In genomic region chr17:6796887-6797490, GRCh38 we compare ENCODE assay signal across 17 cellular contexts. TPM values are rescaled to one million over a fixed set of nuclear protein-coding genes. Genes with fewer than 3 reads are reported as not detected.
A peak's percentile ranks its signal among the peaks of the same experiment; 100 is the strongest.
DNase-seq lines count a peak whose midpoint lies in the region; ATAC-seq, FAIRE-seq and TF ChIP-seq lines count a peak whose summit lies in the region.
"Had no signal": no experiment of that assay in that cellular context is flagged by ENCODE, and none has a peak within 500 bp of the region (broad histone marks: within the 10 kb centered on the region; RNA-seq: fewer than 3 reads in every experiment).

No MANE protein-coding gene starts in this region.

- no peak overlapping the region for H3K4me2 ChIP-seq in K562 (ENCODE audit: insufficient read depth, low read length)
- H3K4me2 ChIP-seq: neural progenitor cell had no signal

- H3K36me3 Mint-ChIP-seq in T-cell, result no peaks in the 10 kb centered on the region
- H3K36me3 Mint-ChIP-seq: neural progenitor cell had no signal

- H3K27ac ChIP-seq in K562 (ENCODE audit: extremely low read depth, low read depth, low read length), result no peak overlapping the region
- H3K27ac ChIP-seq: neural progenitor cell, uterus had no signal

- H3K4me3 Mint-ChIP-seq in T-cell, result no peak overlapping the region
- H3K4me3 Mint-ChIP-seq: activated T-cell treated with anti-CD3 and anti-CD28 coated beads, Interleukin-2, amount 50 U/mL, for 24 hours; neural progenitor cell had no signal

- intact Hi-C loops in K562 (cut with micrococcal nuclease), result no loop called here

- H3K27me3 ChIP-seq in MG63 (no peaks in the 10 kb centered on the region), K562 (ENCODE audit: control insufficient read depth in 2 of 2, insufficient read depth in 2 of 2, low read length in 2 of 2) (peaks cover 2 to 28% of the 10 kb centered on the region in 2 experiments; a peak in 4 of 5 replicates)
- H3K27me3 ChIP-seq: uterus had no signal

- POLR2A ChIA-PET in K562 (lab: Yijun Ruan, JAX) (interaction anchor here (0.6 to 1.5 kb wide), 2 partner anchors 12 to 343 kb away, joined by 4 to 5 read pairs; no protein-coding TSS in a partner anchor), T-cell (lab: Charles Lee) (no interaction called here)

- H3K4me1 ChIP-seq in K562 (replicated peaks in 1 of 2; ENCODE audit: control insufficient read depth in 2 of 2, insufficient read depth in 2 of 2, low read length in 2 of 2), result peaks cover 0 to 7% of the 10 kb centered on the region in 2 experiments; a peak in 3 of 5 replicates
- H3K4me1 ChIP-seq: uterus had no signal

- no peak for TF ChIP-seq POLR2A in K562 (conservative IDR thresholded peaks at IDR 0.05)

- peaks cover 10 to 31% of the 10 kb centered on the region in 2 donors for H3K27me3 Mint-ChIP-seq in T-cell

- no peaks in the 10 kb centered on the region for H3K9me1 ChIP-seq in K562 (ENCODE audit: control insufficient read depth, insufficient read depth, low read length)

- H3K9ac ChIP-seq in K562 (ENCODE audit: insufficient read depth in 1 of 2, low read depth in 2 of 2, low read length in 2 of 2), result no peak overlapping the region
- H3K9ac ChIP-seq: neural progenitor cell had no signal

- no peaks in the 10 kb centered on the region for H4K20me1 ChIP-seq in K562 (replicated peaks; ENCODE audit: control insufficient read depth, insufficient read depth, low read length)

- H3K9me3 ChIP-seq in MG63, result no peaks in the 10 kb centered on the region
- no peaks in the 10 kb centered on the region for H3K9me3 ChIP-seq in K562 (replicated peaks; ENCODE audit: control insufficient read depth, insufficient read depth, low read depth, low read length)
- H3K9me3 ChIP-seq: uterus had no signal

- in situ Hi-C loops in K562 (cut with MboI), result no loop called here

- no peaks in the 10 kb centered on the region for H3K4me1 Mint-ChIP-seq in T-cell
- H3K4me1 Mint-ChIP-seq: neural progenitor cell had no signal

- 0% methylated on average over 2 of the region's 2 CpGs for WGBS in K562 (ENCODE audit: insufficient coverage, low coverage, missing lambda C conversion rate)

- DNase-seq in Daoy (ENCODE audit: low read depth) (peak; percentile 77), MG63 (peak; percentile 30), K562 (ENCODE audit: extremely low read depth in 1 of 4, low spot score in 3 of 4) (no peak), left lobe of liver (ENCODE audit: low spot score) (no peak), NCI-H526 treated with DMSO at 0.1 percent for 48 hours (lab: John Stamatoyannopoulos, UW) (no peak), T-cell (no peak), cortex of kidney (lab: John Stamatoyannopoulos, UW) (no peak)
- DNase-seq in stimulated activated CD8-positive, alpha-beta memory T cell treated with anti-CD3 and anti-CD28 coated beads, Interleukin-4, amount 100 ng/mL, for 48 hours, result no peak
- DNase-seq: activated naive CD4-positive, alpha-beta T cell treated with anti-CD3 and anti-CD28 coated beads, Interleukin-2, amount 50 U/mL, for 16 hours; activated T-cell treated with anti-CD3 and anti-CD28 coated beads, Interleukin-2, amount 50 U/mL, for 24 hours; NCI-H1105 treated with DMSO at 0.1 percent for 48 hours; NCI-H2171; NCI-H774; uterus had no signal

- CTCF ChIA-PET in K562 (lab: Yijun Ruan, JAX; ENCODE audit: low intra/inter-chr PET ratio), result no interaction called here
- CTCF ChIA-PET in T-cell (lab: Charles Lee), result no interaction called here

- no peak overlapping the region for H2AFZ ChIP-seq in K562 (ENCODE audit: low read depth, low read length)
- H2AFZ ChIP-seq: neural progenitor cell had no signal

- BruUV-seq in K562 (replicated peaks; lab: Mats Ljungman, UMichigan), result no TSS peak

- no peak for TF ChIP-seq EP300 in K562 (IDR thresholded peaks at IDR 0.05; ENCODE audit: low read length)

- ATAC-seq in K562, result no peak
- peak; percentile 9 for ATAC-seq in left lobe of liver
- ATAC-seq in T-cell (replicated peaks in 1 of 4), result no peak

- H3K27ac Mint-ChIP-seq in T-cell, result no peak overlapping the region
- H3K27ac Mint-ChIP-seq: activated T-cell treated with anti-CD3 and anti-CD28 coated beads, Interleukin-2, amount 50 U/mL, for 24 hours; neural progenitor cell had no signal

- TF ChIP-seq CTCF in K562 (IDR thresholded peaks at IDR 0.05 in 2 of 3, conservative IDR thresholded peaks at IDR 0.05 in 1 of 3; ENCODE audit: insufficient read depth in 2 of 3, low read depth in 1 of 3, low read length in 3 of 3), result no peak

- no peak for TF ChIP-seq RAD21 in K562 (CRISPR knock-in tag; conservative IDR thresholded peaks at IDR 0.05 in 1 of 2, IDR thresholded peaks at IDR 0.05 in 1 of 2)

- no peaks in the 10 kb centered on the region for H3K9me3 Mint-ChIP-seq in T-cell
- H3K9me3 Mint-ChIP-seq: activated T-cell treated with anti-CD3 and anti-CD28 coated beads, Interleukin-2, amount 50 U/mL, for 24 hours; neural progenitor cell had no signal

- FAIRE-seq in K562 (lab: Jason Lieb, UNC), result no peak

- H3K36me3 ChIP-seq in MG63, result no peaks in the 10 kb centered on the region
- no peaks in the 10 kb centered on the region for H3K36me3 ChIP-seq in K562 (ENCODE audit: control insufficient read depth, insufficient read depth, low read length)
- H3K36me3 ChIP-seq: neural progenitor cell, uterus had no signal

- no peak overlapping the region for H3K4me3 ChIP-seq in MG63
- no peak overlapping the region for H3K4me3 ChIP-seq in K562
- H3K4me3 ChIP-seq: neural progenitor cell, uterus had no signal

- H3K79me2 ChIP-seq in K562 (ENCODE audit: control insufficient read depth, insufficient read depth, low read length), result no peaks in the 10 kb centered on the region

RNA-seq across cellular contexts. Expression of gene FBXO39, which starts 21.0 kb away (rescaled TPM):
- total RNA-seq in Daoy (2014; rRNA removed; shearing (Covaris generic)), result 0.12 and 3.0 TPM in 2 replicates
- not detected in 2 replicates for total RNA-seq in MG63 (2014; rRNA removed; shearing (Covaris generic); ENCODE audit: low replicate concordance)
- not detected in 2 replicates for total RNA-seq in K562 (2011; cell fraction: chromatin; rRNA removed; ENCODE audit: low replicate concordance)
- not detected in 2 replicates for total RNA-seq in K562 (2011; cell fraction: nucleolus; rRNA removed)
- total RNA-seq in K562 (2011; cell fraction: nucleoplasm; rRNA removed), result not detected in 2 replicates
- total RNA-seq in K562 (2014; rRNA removed), result not detected in 2 replicates
- not detected in 2 replicates for total RNA-seq in K562 (2014; rRNA removed; fragmentation: Illumina TruSeq; extraction: Trizol)
- not detected in 2 replicates for total RNA-seq in K562 (2015; rRNA removed; fragmentation: Illumina TruSeq; extraction: Trizol)
- not detected in 2 replicates for total RNA-seq in K562 (2021)
- not detected in 2 replicates for polyA plus RNA-seq in K562 (2011; rRNA removed)
- polyA plus RNA-seq in K562 (2011; cell fraction: cytosol; rRNA removed), result not detected in 2 replicates
- polyA plus RNA-seq in K562 (2011; cell fraction: nucleus; rRNA removed), result not detected in 2 replicates
- polyA plus RNA-seq in K562 (2012), result not detected in 2 replicates
- not detected in 2 replicates for polyA plus RNA-seq in K562 (2014; fragmentation: Illumina TruSeq; extraction: Trizol)
- polyA plus RNA-seq in K562 (2014; fragmentation: Nextera tagmentation; extraction: Ambion mirVana), result not detected
- not detected in 2 replicates for polyA plus RNA-seq in K562 (2014; rRNA removed)
- not detected in 2 replicates for polyA minus RNA-seq in K562 (2011; rRNA and poly(A)+ RNA removed)
- not detected in 2 replicates for polyA minus RNA-seq in K562 (2011; cell fraction: cytosol; rRNA and poly(A)+ RNA removed)
- polyA minus RNA-seq in K562 (2011; cell fraction: nucleus; rRNA and poly(A)+ RNA removed), result not detected in 2 replicates
- total RNA-seq in left lobe of liver, result 0.13 TPM
- total RNA-seq in T-cell, result 1 to 10 TPM in 1 of 5 donors, under 1 TPM in 4; 0.26 to 1.4 (median 0.53) TPM
- total RNA-seq: kidney epithelial cell had no signal

RNA-seq across cellular contexts. Expression of gene TEKT1, which starts 34.5 kb away (rescaled TPM):
- not detected in 2 replicates for total RNA-seq in Daoy (2014; rRNA removed; shearing (Covaris generic))
- total RNA-seq in MG63 (2014; rRNA removed; shearing (Covaris generic); ENCODE audit: low replicate concordance), result not detected in 2 replicates
- total RNA-seq in K562 (2011; cell fraction: chromatin; rRNA removed; ENCODE audit: low replicate concordance), result not detected in 2 replicates
- total RNA-seq in K562 (2011; cell fraction: nucleolus; rRNA removed), result not detected in 2 replicates
- total RNA-seq in K562 (2011; cell fraction: nucleoplasm; rRNA removed), result not detected in 2 replicates
- total RNA-seq in K562 (2014; rRNA removed) (not detected in 2 replicates), K562 (2014; rRNA removed; fragmentation: Illumina TruSeq; extraction: Trizol) (not detected in 2 replicates), K562 (2015; rRNA removed; fragmentation: Illumina TruSeq; extraction: Trizol) (not detected in 2 replicates), K562 (2021) (not detected in 2 replicates), left lobe of liver (not detected), T-cell (not detected)
- polyA plus RNA-seq in K562 (2011; rRNA removed) (not detected in 2 replicates), K562 (2014; fragmentation: Illumina TruSeq; extraction: Trizol) (not detected in 2 replicates), K562 (2014; fragmentation: Nextera tagmentation; extraction: Ambion mirVana) (under 1 TPM in 1 of 2 experiments, not detected in 1; 0.06 TPM), K562 (2014; rRNA removed) (not detected in 2 replicates)
- not detected in 2 replicates for polyA plus RNA-seq in K562 (2011; cell fraction: cytosol; rRNA removed)
- polyA plus RNA-seq in K562 (2011; cell fraction: nucleus; rRNA removed), result not detected in 2 replicates
- polyA plus RNA-seq in K562 (2012), result not detected in 2 replicates
- 0.06 TPM in 1 of 2 replicates, not detected in the other for polyA minus RNA-seq in K562 (2011; rRNA and poly(A)+ RNA removed)
- not detected in 2 replicates for polyA minus RNA-seq in K562 (2011; cell fraction: cytosol; rRNA and poly(A)+ RNA removed)
- not detected in 2 replicates for polyA minus RNA-seq in K562 (2011; cell fraction: nucleus; rRNA and poly(A)+ RNA removed)
- total RNA-seq: kidney epithelial cell had no signal
- polyA plus RNA-seq: esophagus had no signal

RNA-seq across cellular contexts. Expression of gene XAF1, which starts 41.1 kb away (rescaled TPM):
- 7.5 and 13.7 TPM in 2 replicates for total RNA-seq in Daoy (2014; rRNA removed; shearing (Covaris generic))
- total RNA-seq in MG63 (2014; rRNA removed; shearing (Covaris generic); ENCODE audit: low replicate concordance), result 4.2 and 4.9 TPM in 2 replicates
- not detected in 2 replicates for total RNA-seq in K562 (2011; cell fraction: chromatin; rRNA removed; ENCODE audit: low replicate concordance)
- total RNA-seq in K562 (2011; cell fraction: nucleolus; rRNA removed), result not detected in 2 replicates
- total RNA-seq in K562 (2011; cell fraction: nucleoplasm; rRNA removed), result not detected in 2 replicates
- total RNA-seq in K562 (2014; rRNA removed), result 0.09 TPM in 1 of 2 replicates, not detected in the other
- total RNA-seq in K562 (2014; rRNA removed; fragmentation: Illumina TruSeq; extraction: Trizol), result 0.07 TPM in 1 of 2 replicates, not detected in the other
- total RNA-seq in K562 (2015; rRNA removed; fragmentation: Illumina TruSeq; extraction: Trizol), result 0.18 and 0.19 TPM in 2 replicates
- 0.22 and 0.47 TPM in 2 replicates for total RNA-seq in K562 (2021)
- polyA plus RNA-seq in K562 (2011; rRNA removed), result not detected in 2 replicates
- not detected in 2 replicates for polyA plus RNA-seq in K562 (2011; cell fraction: cytosol; rRNA removed)
- polyA plus RNA-seq in K562 (2011; cell fraction: nucleus; rRNA removed), result not detected in 2 replicates
- polyA plus RNA-seq in K562 (2012), result 0.34 and 1.4 TPM in 2 replicates
- polyA plus RNA-seq in K562 (2014; fragmentation: Illumina TruSeq; extraction: Trizol), result 0.07 TPM in 1 of 2 replicates, not detected in the other
- under 1 TPM in 1 of 2 experiments, not detected in 1; 0.11 TPM for polyA plus RNA-seq in K562 (2014; fragmentation: Nextera tagmentation; extraction: Ambion mirVana)
- polyA plus RNA-seq in K562 (2014; rRNA removed), result 0.07 TPM in 1 of 2 replicates, not detected in the other
- polyA minus RNA-seq in K562 (2011; rRNA and poly(A)+ RNA removed), result not detected in 2 replicates
- not detected in 2 replicates for polyA minus RNA-seq in K562 (2011; cell fraction: cytosol; rRNA and poly(A)+ RNA removed)
- not detected in 2 replicates for polyA minus RNA-seq in K562 (2011; cell fraction: nucleus; rRNA and poly(A)+ RNA removed)
- total RNA-seq in left lobe of liver, result 27.2 TPM
- total RNA-seq in T-cell, result 100 to 1,000 TPM in 1 of 5 donors, 10 to 100 TPM in 4; 38.2 to 114 (median 72.5) TPM

Comparison
In these comparisons a context has a peak if more than half of its experiments do, and no peak if none do; other contexts are left out.
1. DNase-seq: peak in Daoy (single experiment) and MG63 (single experiment); none in K562 (0 of 4), left lobe of liver (single experiment), stimulated activated CD8-positive, alpha-beta memory T cell treated with anti-CD3 and anti-CD28 coated beads, Interleukin-4, amount 100 ng/mL, for 48 hours (single experiment), NCI-H526 treated with DMSO at 0.1 percent for 48 hours (single experiment), T-cell (0 of 34) and cortex of kidney (single experiment).